Comparison of ENCODE assay signal across 10 cellular contexts in the genomic region with DNA sequence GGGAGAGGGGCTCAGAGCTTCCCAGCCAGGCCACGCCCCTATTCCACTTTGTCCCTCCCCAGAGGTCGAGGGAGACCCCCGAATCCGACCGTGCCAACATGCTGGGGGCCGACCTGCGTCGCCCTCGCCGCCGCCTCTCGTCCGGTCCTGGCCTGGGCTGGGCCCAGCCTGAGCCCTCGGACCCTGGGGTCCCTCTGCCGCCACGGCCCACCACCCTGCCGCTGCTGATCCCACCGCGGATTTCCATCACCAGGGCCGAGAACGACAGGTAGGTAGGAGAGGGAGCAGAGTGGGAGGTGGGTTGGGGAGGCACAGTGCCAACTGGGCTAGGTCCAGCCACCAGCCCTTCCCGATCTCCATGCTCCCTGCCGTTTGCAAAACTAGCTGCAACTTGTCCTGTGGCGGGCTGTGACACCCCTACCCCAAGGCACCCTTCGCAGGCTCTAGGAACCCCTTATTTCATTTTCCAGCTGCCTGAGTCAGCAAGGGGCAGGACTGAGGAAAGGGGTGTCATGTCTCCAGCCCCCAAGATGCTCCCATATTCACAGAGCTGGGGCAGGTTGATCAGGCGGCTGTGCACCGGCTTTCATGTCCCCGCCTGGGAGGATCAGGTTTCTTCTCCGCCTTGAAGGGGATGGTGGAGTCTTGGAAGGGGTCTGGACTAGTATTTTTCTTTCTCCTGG. TPM values are rescaled to one million over a fixed set of nuclear protein-coding genes. Genes with fewer than 3 reads are reported as not detected.
DNase-seq lines count a peak whose midpoint lies in the region; ATAC-seq, FAIRE-seq and TF ChIP-seq lines count a peak whose summit lies in the region.
"Had no signal": no experiment of that assay in that cellular context is flagged by ENCODE, and none has a peak within 500 bp of the region (broad histone marks: within the 10 kb centered on the region; RNA-seq: fewer than 3 reads in every experiment).

No MANE protein-coding gene starts in this region.

- intact Hi-C loops in adrenal gland (cut with DNase I) = no loop called here

- H3K27ac ChIP-seq in A549 (peak overlapping the region; percentile 65 to 86; a peak in 5 of 6 replicates), adrenal gland (no peak overlapping the region)

- TF ChIP-seq CTCF in A549 (IDR thresholded peaks at IDR 0.05) (no peak), adrenal gland (IDR thresholded peaks at IDR 0.05) (no peak)

- 7% methylated on average over 12 of the region's 29 CpGs for WGBS in A549 (ENCODE audit: missing lambda C conversion rate)
- 5 to 26% (median 12%) methylated on average over 11 to 29 of the region's 29 CpGs for WGBS in adrenal gland, 4 donors

- 0 out of 3 replicates have a peak, but pooled peaks cover 4% of the 10 kb centered on the region for H3K9me3 ChIP-seq in A549
- H3K9me3 ChIP-seq in iPS-15b (ENCODE audit: control insufficient read depth, insufficient read depth, low read length) = no peaks in the 10 kb centered on the region
- no peaks in the 10 kb centered on the region for H3K9me3 ChIP-seq in adrenal gland (replicated peaks in 1 of 3)

- H3K9ac ChIP-seq in iPS-15b (ENCODE audit: low read depth, low read length) = no peak overlapping the region
- H3K9ac ChIP-seq: parathyroid adenoma had no signal

- TF ChIP-seq EP300 in A549 (IDR thresholded peaks at IDR 0.05) = no peak

- CTCF ChIA-PET in A549 (lab: Yijun Ruan, JAX) = interaction anchor here (0.5 to 7.1 kb wide), 21 partner anchors 10 to 302 kb away, joined by 3 to 172 read pairs (median 3); partner anchors contain the start of genes CDC37 and DNM2

- H3K27me3 ChIP-seq in iPS-15b (ENCODE audit: control insufficient read depth, insufficient read depth, low read length) (peaks cover 58% of the 10 kb centered on the region), adrenal gland (peaks cover 47% of the 10 kb centered on the region)

- no peak for FAIRE-seq in A549 (lab: Jason Lieb, UNC)

- ATAC-seq in A549 (peak in 1 of 2 experiments; percentile 30; a peak in 3 of 6 replicates), HG03460 (IDR thresholded peaks at IDR 0.05; ENCODE audit: unreplicated experiment) (no peak), GM18517 (IDR thresholded peaks at IDR 0.05; ENCODE audit: unreplicated experiment) (no peak)

- no peak for TF ChIP-seq POLR2A in A549 (IDR thresholded peaks at IDR 0.05; ENCODE audit: low read length)
- TF ChIP-seq POLR2A in adrenal gland (IDR thresholded peaks at IDR 0.05) = no peak

- DNase-seq in A549 (ENCODE audit: low read depth in 1 of 2, low spot score in 1 of 2) = no peak
- peak; percentile 32 for DNase-seq in ELR (ENCODE audit: low read depth)
- peak; percentile 69 for DNase-seq in SK-N-DZ (ENCODE audit: low spot score)
- no peak for DNase-seq in adrenal gland
- no peak for DNase-seq in central memory CD4-positive, alpha-beta T cell
- DNase-seq: SIG-M5 had no signal

- H3K4me1 ChIP-seq in A549 = peaks cover 24% of the 10 kb centered on the region
- no peaks in the 10 kb centered on the region for H3K4me1 ChIP-seq in iPS-15b (ENCODE audit: control insufficient read depth, insufficient read depth, low read length)
- peaks cover 0 to 20% of the 10 kb centered on the region in 2 donors for H3K4me1 ChIP-seq in adrenal gland (replicated peaks in 1 of 2)

- no peak for TF ChIP-seq RAD21 in A549 (conservative IDR thresholded peaks at IDR 0.05 in 1 of 2, IDR thresholded peaks at IDR 0.05 in 1 of 2)

- H3K4me2 ChIP-seq in A549 = peak overlapping the region; percentile 95

- POLR2A ChIA-PET in A549 (lab: Yijun Ruan, JAX) = interaction anchor here (0.6 to 0.7 kb wide), 2 partner anchors 14 to 118 kb away, joined by 3 to 8 read pairs; partner anchors contain the start of gene CDC37

- H3K36me3 ChIP-seq in iPS-15b (ENCODE audit: control insufficient read depth, insufficient read depth, low read length) = no peaks in the 10 kb centered on the region
- H3K36me3 ChIP-seq in adrenal gland (replicated peaks in 1 of 2) = no peaks in the 10 kb centered on the region

- no peak overlapping the region; the same call in 2 of the 3 replicates for H3K4me3 ChIP-seq in A549
- peak overlapping the region; percentile 56 for H3K4me3 ChIP-seq in iPS-15b (ENCODE audit: low read depth, low read length)
- H3K4me3 ChIP-seq in adrenal gland = no peak overlapping the region

TF ChIP-seq in A549, 52 proteins besides CTCF, POLR2A, EP300 and RAD21 (continues in another document):
- TF ChIP-seq BHLHE40 (IDR thresholded peaks at IDR 0.05; ENCODE audit: low read depth, low read length) (no peak), ZSCAN20 (CRISPR knock-in tag; IDR thresholded peaks at IDR 0.05) (no peak), HDAC2 (IDR thresholded peaks at IDR 0.05) (no peak), RNF2 (IDR thresholded peaks at IDR 0.05; ENCODE audit: borderline replicate concordance, low read depth) (no peak), RFX5 (IDR thresholded peaks at IDR 0.05) (no peak), KDM1A (IDR thresholded peaks at IDR 0.05; ENCODE audit: low read depth) (no peak), NFE2L2 (conservative IDR thresholded peaks at IDR 0.05; ENCODE audit: low read length) (no peak), ZFP36 (IDR thresholded peaks at IDR 0.05; ENCODE audit: borderline replicate concordance, partially characterized antibody) (no peak), HMGXB4 (CRISPR knock-in tag; IDR thresholded peaks at IDR 0.05; ENCODE audit: borderline replicate concordance) (no peak), CHD4 (IDR thresholded peaks at IDR 0.05; ENCODE audit: borderline replicate concordance) (no peak), JUNB (IDR thresholded peaks at IDR 0.05) (no peak), CBX8 (IDR thresholded peaks at IDR 0.05) (no peak), HOXA7 (CRISPR knock-in tag; IDR thresholded peaks at IDR 0.05) (no peak)
- TF ChIP-seq, protein P1, sequence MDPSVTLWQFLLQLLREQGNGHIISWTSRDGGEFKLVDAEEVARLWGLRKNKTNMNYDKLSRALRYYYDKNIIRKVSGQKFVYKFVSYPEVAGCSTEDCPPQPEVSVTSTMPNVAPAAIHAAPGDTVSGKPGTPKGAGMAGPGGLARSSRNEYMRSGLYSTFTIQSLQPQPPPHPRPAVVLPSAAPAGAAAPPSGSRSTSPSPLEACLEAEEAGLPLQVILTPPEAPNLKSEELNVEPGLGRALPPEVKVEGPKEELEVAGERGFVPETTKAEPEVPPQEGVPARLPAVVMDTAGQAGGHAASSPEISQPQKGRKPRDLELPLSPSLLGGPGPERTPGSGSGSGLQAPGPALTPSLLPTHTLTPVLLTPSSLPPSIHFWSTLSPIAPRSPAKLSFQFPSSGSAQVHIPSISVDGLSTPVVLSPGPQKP (IDR thresholded peaks at IDR 0.05; ENCODE audit: low read depth, low read length) = no peak
- TF ChIP-seq, protein P2, sequence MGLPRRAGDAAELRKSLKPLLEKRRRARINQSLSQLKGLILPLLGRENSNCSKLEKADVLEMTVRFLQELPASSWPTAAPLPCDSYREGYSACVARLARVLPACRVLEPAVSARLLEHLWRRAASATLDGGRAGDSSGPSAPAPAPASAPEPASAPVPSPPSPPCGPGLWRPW (IDR thresholded peaks at IDR 0.05) = no peak

RNA-seq across cellular contexts. Expression of gene PDE4A, which starts 2.6 kb away (rescaled TPM):
- polyA plus RNA-seq in A549 (2011; rRNA removed) (1.2 and 2.2 TPM in 2 replicates), A549 (2017; fragmentation: RNase III; extraction: RNeasy Plus Mini Kit Qiagen cat#74134 plus additional on column Dnase treatment) (3.7 to 3.9 TPM (median 3.9 TPM) in 3 replicates), adrenal gland (1 to 10 TPM; 4.4 to 10.0 (median 6.4) TPM)
- 2.4 and 3.5 TPM in 2 replicates for polyA plus RNA-seq in A549 (2012; cell fraction: cytosol; rRNA removed)
- 4.6 and 5.4 TPM in 2 replicates for polyA plus RNA-seq in A549 (2012; cell fraction: nucleus; rRNA removed)
- 5.6 and 7.0 TPM in 2 replicates for polyA minus RNA-seq in A549 (2011; rRNA and poly(A)+ RNA removed)
- 2.8 and 3.6 TPM in 2 replicates for polyA plus RNA-seq in SK-N-DZ (2014; cell fraction: cytosol; rRNA removed)
- 2.9 and 6.8 TPM in 2 replicates for polyA plus RNA-seq in SK-N-DZ (2014; cell fraction: nucleus; rRNA removed)
- 10 to 100 TPM in 7 of 8 donors, 1 to 10 TPM in 1; 6.2 to 20.4 (median 13.1) TPM for total RNA-seq in adrenal gland

RNA-seq across cellular contexts. Expression of gene CDC37, which starts 14.4 kb away (rescaled TPM):
- polyA plus RNA-seq in A549 (2011; rRNA removed) (125 and 152 TPM in 2 replicates), A549 (2017; fragmentation: RNase III; extraction: RNeasy Plus Mini Kit Qiagen cat#74134 plus additional on column Dnase treatment) (214 to 236 TPM (median 220 TPM) in 3 replicates), adrenal gland (100 to 1,000 TPM; 117 to 518 (median 317) TPM)
- polyA plus RNA-seq in A549 (2012; cell fraction: cytosol; rRNA removed) = 336 and 384 TPM in 2 replicates
- polyA plus RNA-seq in A549 (2012; cell fraction: nucleus; rRNA removed) = 630 and 656 TPM in 2 replicates
- polyA minus RNA-seq in A549 (2011; rRNA and poly(A)+ RNA removed) = 57.2 and 58.2 TPM in 2 replicates
- polyA plus RNA-seq in SK-N-DZ (2014; cell fraction: cytosol; rRNA removed) = 188 and 208 TPM in 2 replicates
- 567 and 627 TPM in 2 replicates for polyA plus RNA-seq in SK-N-DZ (2014; cell fraction: nucleus; rRNA removed)
- total RNA-seq in adrenal gland = 100 to 1,000 TPM in 3 of 8 donors, 10 to 100 TPM in 5; 72.8 to 137 (median 97.2) TPM

RNA-seq across cellular contexts. Expression of gene TYK2, which starts 37.4 kb away (rescaled TPM):
- polyA plus RNA-seq in A549 (2011; rRNA removed) = 17.0 and 41.4 TPM in 2 replicates
- polyA plus RNA-seq in A549 (2012; cell fraction: cytosol; rRNA removed) = 45.6 and 49.9 TPM in 2 replicates
- polyA plus RNA-seq in A549 (2012; cell fraction: nucleus; rRNA removed) = 275 and 321 TPM in 2 replicates
- polyA plus RNA-seq in A549 (2017; fragmentation: RNase III; extraction: RNeasy Plus Mini Kit Qiagen cat#74134 plus additional on column Dnase treatment) = 51.9 to 65.6 TPM (median 57.1 TPM) in 3 replicates
- 29.5 and 37.4 TPM in 2 replicates for polyA minus RNA-seq in A549 (2011; rRNA and poly(A)+ RNA removed)
- polyA plus RNA-seq in SK-N-DZ (2014; cell fraction: cytosol; rRNA removed) = 22.0 and 26.4 TPM in 2 replicates
- 212 and 214 TPM in 2 replicates for polyA plus RNA-seq in SK-N-DZ (2014; cell fraction: nucleus; rRNA removed)
- 100 to 1,000 TPM in 4 of 8 donors, 10 to 100 TPM in 4; 56.1 to 160 (median 104) TPM for total RNA-seq in adrenal gland
- 100 to 1,000 TPM in 2 of 3 donors, 10 to 100 TPM in 1; 61.5 to 408 (median 297) TPM for polyA plus RNA-seq in adrenal gland

Comparison
In these comparisons a context has a peak if more than half of its experiments do, and no peak if none do; other contexts are left out.
1. DNase-seq: peak in ELR (single experiment) and SK-N-DZ (single experiment); none in A549 (0 of 2), adrenal gland (0 of 7) and central memory CD4-positive, alpha-beta T cell (single experiment).
2. H3K27ac ChIP-seq: peak in A549 (2 of 2); none in adrenal gland (0 of 5).